Comparison of ENCODE assay signal across 1 cellular context in genomic region chr1:229227298-229227919, GRCh38.
A peak's percentile ranks its signal among the peaks of the same experiment; 100 is the strongest.
TF ChIP-seq lines count a peak whose summit lies in the region.

No MANE protein-coding gene starts in this region.

TF ChIP-seq in HepG2, 621 proteins besides CTCF, POLR2A, EP300 and RAD21 (continued from another document and continues in another):
- no peak for TF ChIP-seq NFE2L1 (CRISPR knock-in tag; IDR thresholded peaks at IDR 0.05; ENCODE audit: borderline replicate concordance)
- no peak for TF ChIP-seq DNMT1 (CRISPR knock-in tag; IDR thresholded peaks at IDR 0.05)
- no peak for TF ChIP-seq ZNF550 (CRISPR knock-in tag; IDR thresholded peaks at IDR 0.05; ENCODE audit: borderline replicate concordance)
- TF ChIP-seq ZNF549 (CRISPR knock-in tag; IDR thresholded peaks at IDR 0.05): no peak
- TF ChIP-seq ZNF230 (CRISPR knock-in tag; IDR thresholded peaks at IDR 0.05): no peak
- no peak for TF ChIP-seq CHD2 (IDR thresholded peaks at IDR 0.05; ENCODE audit: low read depth, low read length)
- no peak for TF ChIP-seq ZNF510 (CRISPR knock-in tag; IDR thresholded peaks at IDR 0.05; ENCODE audit: low read depth)
- TF ChIP-seq HES4 (CRISPR knock-in tag; IDR thresholded peaks at IDR 0.05; ENCODE audit: borderline replicate concordance): no peak
- TF ChIP-seq BCL3 (CRISPR knock-in tag; IDR thresholded peaks at IDR 0.05): no peak
- TF ChIP-seq ZBTB34 (CRISPR knock-in tag; IDR thresholded peaks at IDR 0.05): no peak
- no peak for TF ChIP-seq ZNF577 (CRISPR knock-in tag; IDR thresholded peaks at IDR 0.05; ENCODE audit: borderline replicate concordance, low read depth)
- no peak for TF ChIP-seq RXRA (CRISPR knock-in tag; IDR thresholded peaks at IDR 0.05)
- TF ChIP-seq TOPORS (CRISPR knock-in tag; IDR thresholded peaks at IDR 0.05): no peak
- TF ChIP-seq ZNF331 (CRISPR knock-in tag; IDR thresholded peaks at IDR 0.05): no peak
- no peak for TF ChIP-seq KDM5B (CRISPR knock-in tag; IDR thresholded peaks at IDR 0.05; ENCODE audit: borderline replicate concordance)
- TF ChIP-seq HOXA7 (CRISPR knock-in tag; IDR thresholded peaks at IDR 0.05): no peak
- no peak for TF ChIP-seq CCDC6 (CRISPR knock-in tag; IDR thresholded peaks at IDR 0.05)
- no peak for TF ChIP-seq ATF6 (CRISPR knock-in tag; conservative IDR thresholded peaks at IDR 0.05)
- no peak for TF ChIP-seq ZNF224 (CRISPR knock-in tag; IDR thresholded peaks at IDR 0.05)
- TF ChIP-seq POLR2AphosphoS5 (IDR thresholded peaks at IDR 0.05; ENCODE audit: low read depth, low read length): no peak
- TF ChIP-seq ZBED4 (CRISPR knock-in tag; IDR thresholded peaks at IDR 0.05; ENCODE audit: borderline replicate concordance): no peak
- no peak for TF ChIP-seq ZNF431 (CRISPR knock-in tag; IDR thresholded peaks at IDR 0.05; ENCODE audit: borderline replicate concordance, low read depth)
- TF ChIP-seq HNRNPL (IDR thresholded peaks at IDR 0.05; ENCODE audit: low read depth, low read length): no peak
- TF ChIP-seq RARA (CRISPR knock-in tag; IDR thresholded peaks at IDR 0.05): no peak
- no peak for TF ChIP-seq ZNF546 (CRISPR knock-in tag; conservative IDR thresholded peaks at IDR 0.05)
- peak; percentile 41; the same call in 1 of the 2 replicates for TF ChIP-seq FOSL2 (CRISPR knock-in tag; IDR thresholded peaks at IDR 0.05)
- TF ChIP-seq MAX (IDR thresholded peaks at IDR 0.05): 0 out of 2 replicates have a peak, but pooled peaks have one; percentile 22
- no peak for TF ChIP-seq ZNF737 (CRISPR knock-in tag; IDR thresholded peaks at IDR 0.05; ENCODE audit: borderline replicate concordance)
- no peak for TF ChIP-seq CEBPG (CRISPR knock-in tag; IDR thresholded peaks at IDR 0.05)
- no peak for TF ChIP-seq KLF12 (CRISPR knock-in tag; IDR thresholded peaks at IDR 0.05; ENCODE audit: borderline replicate concordance)
- TF ChIP-seq THAP8 (CRISPR knock-in tag; IDR thresholded peaks at IDR 0.05; ENCODE audit: borderline replicate concordance): no peak
- TF ChIP-seq MXD1 (CRISPR knock-in tag; IDR thresholded peaks at IDR 0.05): no peak
- TF ChIP-seq GATAD2A (CRISPR knock-in tag; IDR thresholded peaks at IDR 0.05): 0 out of 2 replicates have a peak, but pooled peaks have one; percentile 24
- no peak for TF ChIP-seq ZNF841 (CRISPR knock-in tag; IDR thresholded peaks at IDR 0.05; ENCODE audit: borderline replicate concordance)
- TF ChIP-seq ADNP (CRISPR knock-in tag; IDR thresholded peaks at IDR 0.05): 0 out of 2 replicates have a peak, but pooled peaks have one; percentile 39
- TF ChIP-seq ELF3 (CRISPR knock-in tag; IDR thresholded peaks at IDR 0.05): no peak
- TF ChIP-seq ZNF597 (CRISPR knock-in tag; IDR thresholded peaks at IDR 0.05): no peak
- TF ChIP-seq ZNF83 (CRISPR knock-in tag; IDR thresholded peaks at IDR 0.05; ENCODE audit: borderline replicate concordance): no peak
- TF ChIP-seq ZBTB14 (CRISPR knock-in tag; IDR thresholded peaks at IDR 0.05): no peak
- no peak for TF ChIP-seq NCOA2 (CRISPR knock-in tag; IDR thresholded peaks at IDR 0.05)
- no peak for TF ChIP-seq ZNF709 (CRISPR knock-in tag; IDR thresholded peaks at IDR 0.05)
- TF ChIP-seq TFDP1 (CRISPR knock-in tag; IDR thresholded peaks at IDR 0.05; ENCODE audit: borderline replicate concordance): no peak
- TF ChIP-seq ZFX (CRISPR knock-in tag; IDR thresholded peaks at IDR 0.05; ENCODE audit: low read depth): no peak
- TF ChIP-seq ZC3H13 (CRISPR knock-in tag; IDR thresholded peaks at IDR 0.05): no peak
- no peak for TF ChIP-seq FOXA1 (IDR thresholded peaks at IDR 0.05)
- no peak for TF ChIP-seq FOXA1 (CRISPR knock-in tag; IDR thresholded peaks at IDR 0.05)
- TF ChIP-seq NR3C1 (CRISPR knock-in tag; IDR thresholded peaks at IDR 0.05): no peak
- TF ChIP-seq CREB3 (CRISPR knock-in tag; IDR thresholded peaks at IDR 0.05): no peak
- no peak for TF ChIP-seq USF2 (IDR thresholded peaks at IDR 0.05; ENCODE audit: low read depth, low read length)
- no peak for TF ChIP-seq USF2 (CRISPR knock-in tag; IDR thresholded peaks at IDR 0.05; ENCODE audit: borderline replicate concordance)
- no peak for TF ChIP-seq TCF12 (IDR thresholded peaks at IDR 0.05)
- TF ChIP-seq TCF12 (CRISPR knock-in tag; IDR thresholded peaks at IDR 0.05): no peak
